ENCODE assay signal across 1 cellular context in the genomic region with DNA sequence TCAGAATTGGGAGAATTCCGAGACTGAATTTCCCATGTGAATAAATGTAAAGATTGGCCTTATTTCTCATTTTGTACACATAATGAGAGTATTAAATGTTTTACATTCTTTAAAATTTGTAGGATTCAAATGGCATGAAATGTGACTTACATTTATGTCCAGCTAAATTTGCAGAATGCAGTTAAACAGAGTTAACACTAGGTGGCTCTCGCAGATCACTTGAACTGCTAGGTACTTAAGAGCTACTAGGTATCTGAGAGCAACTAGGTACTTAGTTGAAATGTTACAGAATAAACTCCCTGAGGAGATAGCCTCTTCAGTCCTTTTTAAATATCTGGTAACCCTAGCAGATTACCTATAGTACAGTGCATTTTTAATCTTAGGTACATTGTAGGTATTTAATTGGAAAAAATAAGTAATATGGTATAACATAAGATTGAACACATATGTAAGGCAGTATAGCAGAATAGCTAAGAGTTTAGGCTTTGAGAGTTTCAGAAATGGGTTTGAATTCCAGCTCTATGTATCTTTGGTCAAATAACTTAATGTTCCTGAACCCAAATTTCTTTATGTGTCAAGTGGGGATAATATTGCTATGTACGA.
TF ChIP-seq lines count a peak whose summit lies in the region.

No MANE protein-coding gene starts in this region.

TF ChIP-seq in HepG2, 621 proteins besides CTCF, POLR2A, EP300 and RAD21 (continued from another document):
- TF ChIP-seq, protein P1, sequence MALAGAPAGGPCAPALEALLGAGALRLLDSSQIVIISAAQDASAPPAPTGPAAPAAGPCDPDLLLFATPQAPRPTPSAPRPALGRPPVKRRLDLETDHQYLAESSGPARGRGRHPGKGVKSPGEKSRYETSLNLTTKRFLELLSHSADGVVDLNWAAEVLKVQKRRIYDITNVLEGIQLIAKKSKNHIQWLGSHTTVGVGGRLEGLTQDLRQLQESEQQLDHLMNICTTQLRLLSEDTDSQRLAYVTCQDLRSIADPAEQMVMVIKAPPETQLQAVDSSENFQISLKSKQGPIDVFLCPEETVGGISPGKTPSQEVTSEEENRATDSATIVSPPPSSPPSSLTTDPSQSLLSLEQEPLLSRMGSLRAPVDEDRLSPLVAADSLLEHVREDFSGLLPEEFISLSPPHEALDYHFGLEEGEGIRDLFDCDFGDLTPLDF (CRISPR knock-in tag; IDR thresholded peaks at IDR 0.05) = no peak
- TF ChIP-seq KDM2A (CRISPR knock-in tag; IDR thresholded peaks at IDR 0.05; ENCODE audit: borderline replicate concordance, low read depth) (no peak), ZNF776 (CRISPR knock-in tag; IDR thresholded peaks at IDR 0.05) (no peak), ZNF205 (CRISPR knock-in tag; IDR thresholded peaks at IDR 0.05) (peak; percentile 42; the same call in 1 of the 2 replicates), PITX1 (CRISPR knock-in tag; IDR thresholded peaks at IDR 0.05) (no peak), SMC3 (IDR thresholded peaks at IDR 0.05; ENCODE audit: low read length) (peak; percentile 68), ZNF333 (CRISPR knock-in tag; IDR thresholded peaks at IDR 0.05; ENCODE audit: borderline replicate concordance) (no peak), FOXM1 (CRISPR knock-in tag; IDR thresholded peaks at IDR 0.05) (no peak), STAG1 (CRISPR knock-in tag; IDR thresholded peaks at IDR 0.05) (peak; percentile 87), ZNF24 (IDR thresholded peaks at IDR 0.05) (no peak), ZNF75D (CRISPR knock-in tag; IDR thresholded peaks at IDR 0.05; ENCODE audit: borderline replicate concordance) (no peak), NFATC3 (CRISPR knock-in tag; IDR thresholded peaks at IDR 0.05) (no peak), ZSCAN25 (CRISPR knock-in tag; IDR thresholded peaks at IDR 0.05) (no peak)
